In genomic region chr20:46962452-46963195, GRCh38 we compare ENCODE assay signal across 32 cellular contexts.
DNase-seq lines count a peak whose midpoint lies in the region; ATAC-seq, FAIRE-seq and TF ChIP-seq lines count a peak whose summit lies in the region.
"Had no signal": no experiment of that assay in that cellular context is flagged by ENCODE, and none has a peak within 500 bp of the region (broad histone marks: within the 10 kb centered on the region; RNA-seq: fewer than 3 reads in every experiment).

No MANE protein-coding gene starts in this region.

- no peak for ATAC-seq in A549
- no peak for ATAC-seq in activated CD8-positive, alpha-beta memory T cell treated with anti-CD3 and anti-CD28 coated beads, Interleukin-2, amount 10 ng/mL, durations not matched to agents 7 days and 5 days
- ATAC-seq: activated T-cell treated with anti-CD3 and anti-CD28 coated beads, Interleukin-2, amount 50 U/mL, for 4 hours; body of pancreas; foreskin keratinocyte; left ventricle myocardium superior; naive thymus-derived CD4-positive, alpha-beta T cell; T-cell had no signal

- TF ChIP-seq RAD21 in A549 (conservative IDR thresholded peaks at IDR 0.05 in 1 of 2, IDR thresholded peaks at IDR 0.05 in 1 of 2) = no peak

- peaks cover 28% of the 10 kb centered on the region for H3K4me1 ChIP-seq in A549
- H3K4me1 ChIP-seq: adrenal gland, body of pancreas, esophagus muscularis mucosa, foreskin keratinocyte, vagina had no signal

- peak overlapping the region; percentile 13 to 55; a peak in 3 of 6 replicates for H3K27ac ChIP-seq in A549
- H3K27ac ChIP-seq in VCaP = peak overlapping the region; percentile 51; the same call in 1 of the 2 replicates
- H3K27ac ChIP-seq: adrenal gland, body of pancreas, esophagus muscularis mucosa, foreskin keratinocyte, thoracic aorta, vagina had no signal

- TF ChIP-seq POLR2A in A549 (IDR thresholded peaks at IDR 0.05; ENCODE audit: low read length) = no peak

- TF ChIP-seq EP300 in A549 (IDR thresholded peaks at IDR 0.05) = no peak

- DNase-seq in A549 (ENCODE audit: low read depth in 1 of 2, low spot score in 1 of 2) = no peak
- peak; percentile 4 for DNase-seq in HFFc6
- no peak for DNase-seq in activated naive CD4-positive, alpha-beta T cell treated with anti-CD3 and anti-CD28 coated beads, Interleukin-2, amount 50 U/mL, for 16 hours
- DNase-seq in NCI-H1694 (lab: John Stamatoyannopoulos, UW) = no peak
- no peak for DNase-seq in stimulated activated CD4-positive, alpha-beta T cell treated with anti-CD3 and anti-CD28 coated beads, Interleukin-2, amount 100 ng/mL, for 24 hours
- DNase-seq in activated CD8-positive, alpha-beta memory T cell treated with anti-CD3 and anti-CD28 coated beads, Interleukin-2, amount 10 ng/mL, durations not matched to agents 7 days and 5 days = no peak
- DNase-seq: activated CD4-positive, CD25-positive, alpha-beta regulatory T cell; activated gamma-delta T cell; activated T-cell treated with anti-CD3 and anti-CD28 coated beads, Interleukin-2, amount 50 U/mL, for 4 hours; adrenal gland; body of pancreas; CD4-positive, alpha-beta T cell; cerebellar nuclear complex; dermis blood vessel endothelial cell; foreskin keratinocyte; left ventricle myocardium superior; midbrain; naive thymus-derived CD4-positive, alpha-beta T cell; NCI-H1436 treated with DMSO at 0.1 percent for 48 hours; NCI-H748 treated with DMSO at 0.1 percent for 48 hours; small intestine; stimulated activated CD4-positive, alpha-beta T cell treated with anti-CD3 and anti-CD28 coated beads, Interleukin-1b, Interleukin-23, amount 100 ng/mL, for 48 hours; T-cell had no signal

- H3K4me1 Mint-ChIP-seq in HFFc6 (ENCODE audit: low read depth) = peaks cover 40% of the 10 kb centered on the region
- peaks cover 42% of the 10 kb centered on the region for H3K4me1 Mint-ChIP-seq in nephron
- H3K4me1 Mint-ChIP-seq in activated CD8-positive, alpha-beta memory T cell treated with anti-CD3 and anti-CD28 coated beads, Interleukin-2, amount 10 ng/mL, durations not matched to agents 7 days and 5 days = no peaks in the 10 kb centered on the region
- H3K4me1 Mint-ChIP-seq: naive thymus-derived CD4-positive, alpha-beta T cell; T-cell had no signal

- WGBS in A549 (ENCODE audit: missing lambda C conversion rate) = 84% methylated on average over 10 of the region's 11 CpGs

- H3K27ac Mint-ChIP-seq in HFFc6 (no peak overlapping the region), nephron (peak overlapping the region in 2 of 3 experiments; percentile 25 to 49)
- H3K27ac Mint-ChIP-seq in activated CD8-positive, alpha-beta memory T cell treated with anti-CD3 and anti-CD28 coated beads, Interleukin-2, amount 10 ng/mL, durations not matched to agents 7 days and 5 days = no peak overlapping the region
- H3K27ac Mint-ChIP-seq: CD4-positive, alpha-beta T cell; naive thymus-derived CD4-positive, alpha-beta T cell; stimulated activated naive CD8-positive, alpha-beta T cell treated with anti-CD3 and anti-CD28 coated beads, Interleukin-15, Interleukin-2, amounts not matched to agents 100 ng/mL and 50 ng/mL, for 24 hours; T-cell had no signal

- POLR2A ChIA-PET in A549 (lab: Yijun Ruan, JAX) = no interaction called here

- H3K9me3 ChIP-seq in A549 = peaks cover 9% of the 10 kb centered on the region; the same call in 2 of the 3 replicates
- H3K9me3 ChIP-seq: adrenal gland, thoracic aorta, vagina had no signal

- peaks cover 11% of the 10 kb centered on the region for H3K9me3 Mint-ChIP-seq in HFFc6
- peaks cover 7% of the 10 kb centered on the region for H3K9me3 Mint-ChIP-seq in nephron
- H3K9me3 Mint-ChIP-seq in activated CD8-positive, alpha-beta memory T cell treated with anti-CD3 and anti-CD28 coated beads, Interleukin-2, amount 10 ng/mL, durations not matched to agents 7 days and 5 days (ENCODE audit: low read depth) = no peaks in the 10 kb centered on the region
- H3K9me3 Mint-ChIP-seq: activated T-cell treated with anti-CD3 and anti-CD28 coated beads, Interleukin-2, amount 50 U/mL, for 4 hours; stimulated activated naive CD8-positive, alpha-beta T cell treated with anti-CD3 and anti-CD28 coated beads, Interleukin-15, Interleukin-2, amounts not matched to agents 100 ng/mL and 50 ng/mL, for 24 hours; T-cell had no signal

- H3K36me3 Mint-ChIP-seq in HFFc6 (ENCODE audit: low read depth) (peaks cover 11% of the 10 kb centered on the region), nephron (ENCODE audit: low read depth) (no peaks in the 10 kb centered on the region)
- no peaks in the 10 kb centered on the region for H3K36me3 Mint-ChIP-seq in activated CD8-positive, alpha-beta memory T cell treated with anti-CD3 and anti-CD28 coated beads, Interleukin-2, amount 10 ng/mL, durations not matched to agents 7 days and 5 days
- H3K36me3 Mint-ChIP-seq: naive thymus-derived CD4-positive, alpha-beta T cell; T-cell had no signal

- FAIRE-seq in A549 (lab: Jason Lieb, UNC) = no peak
- FAIRE-seq: GM18507, H54, islet of Langerhans, small intestine had no signal

- TF ChIP-seq CTCF in A549 (IDR thresholded peaks at IDR 0.05) (no peak), HFFc6 (IDR thresholded peaks at IDR 0.05) (0 out of 2 replicates have a peak, but pooled peaks have one; percentile 27), VCaP (conservative IDR thresholded peaks at IDR 0.05) (no peak), nephron (IDR thresholded peaks at IDR 0.05; ENCODE audit: unreplicated experiment in 3 of 3) (no peak)

- H3K27me3 Mint-ChIP-seq in HFFc6 (ENCODE audit: insufficient read depth) = peaks cover 7% of the 10 kb centered on the region
- H3K27me3 Mint-ChIP-seq in nephron (ENCODE audit: low read depth) = peaks cover 5% of the 10 kb centered on the region
- peaks cover 4% of the 10 kb centered on the region for H3K27me3 Mint-ChIP-seq in activated CD8-positive, alpha-beta memory T cell treated with anti-CD3 and anti-CD28 coated beads, Interleukin-2, amount 10 ng/mL, durations not matched to agents 7 days and 5 days

- CTCF ChIA-PET in A549 (lab: Yijun Ruan, JAX) = interaction anchor here (1.0 kb wide), 1 partner anchor 30 kb away, joined by 3 read pairs; no protein-coding TSS in a partner anchor
- CTCF ChIA-PET in activated CD8-positive, alpha-beta memory T cell treated with anti-CD3 and anti-CD28 coated beads, Interleukin-2, amount 10 ng/mL, durations not matched to agents 7 days and 5 days (lab: Charles Lee) = no interaction called here

- no peak overlapping the region for H3K4me2 ChIP-seq in A549

- no peak overlapping the region for H3K4me3 ChIP-seq in A549
- H3K4me3 ChIP-seq: adrenal gland, body of pancreas, esophagus muscularis mucosa, thoracic aorta, vagina had no signal

- H3K4me3 Mint-ChIP-seq in HFFc6 (no peak overlapping the region), nephron (no peak overlapping the region)
- no peak overlapping the region for H3K4me3 Mint-ChIP-seq in activated CD8-positive, alpha-beta memory T cell treated with anti-CD3 and anti-CD28 coated beads, Interleukin-2, amount 10 ng/mL, durations not matched to agents 7 days and 5 days
- H3K4me3 Mint-ChIP-seq: activated T-cell treated with anti-CD3 and anti-CD28 coated beads, Interleukin-2, amount 50 U/mL, for 4 hours; CD4-positive, alpha-beta T cell; naive thymus-derived CD4-positive, alpha-beta T cell; stimulated activated naive CD8-positive, alpha-beta T cell treated with anti-CD3 and anti-CD28 coated beads, Interleukin-15, Interleukin-2, amounts not matched to agents 100 ng/mL and 50 ng/mL, for 24 hours; T-cell had no signal

TF ChIP-seq in A549, 52 proteins besides CTCF, POLR2A, EP300 and RAD21:
- TF ChIP-seq GATA3 (IDR thresholded peaks at IDR 0.05; ENCODE audit: borderline replicate concordance) (no peak), MAZ (IDR thresholded peaks at IDR 0.05; ENCODE audit: borderline replicate concordance, low read depth, low read length) (no peak), ZFP36 (IDR thresholded peaks at IDR 0.05; ENCODE audit: borderline replicate concordance, partially characterized antibody) (peak; percentile 72), HOXA7 (CRISPR knock-in tag; IDR thresholded peaks at IDR 0.05) (no peak)

Comparison
In these comparisons a context has a peak if more than half of its experiments do, and no peak if none do; other contexts are left out.
1. H3K27ac Mint-ChIP-seq: peak in nephron (2 of 3); none in HFFc6 (single experiment) and activated CD8-positive, alpha-beta memory T cell treated with anti-CD3 and anti-CD28 coated beads, Interleukin-2, amount 10 ng/mL, durations not matched to agents 7 days and 5 days (single experiment).